In the genomic region with DNA sequence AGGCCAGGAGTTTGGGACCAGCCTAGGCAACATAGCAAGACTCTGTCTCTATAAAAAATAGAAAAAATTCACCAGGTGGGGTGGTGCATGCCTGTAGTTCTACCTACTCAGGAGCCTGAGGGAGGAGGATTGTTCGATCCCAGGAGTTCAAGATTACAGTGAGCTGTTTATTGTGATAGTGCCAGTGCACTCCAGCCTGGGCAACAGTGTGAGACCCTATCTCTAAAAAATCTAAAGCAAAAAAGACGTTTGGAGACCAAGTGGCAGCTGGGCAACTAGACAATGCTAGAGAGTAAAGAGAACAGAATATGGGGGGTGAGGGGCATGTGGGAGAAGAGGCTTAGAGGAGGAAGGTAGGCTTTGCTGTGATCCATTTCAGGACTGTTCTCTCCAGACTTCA, we compare ENCODE assay signal across 2 cellular contexts.
TF ChIP-seq lines count a peak whose summit lies in the region.

No MANE protein-coding gene starts in this region.

TF ChIP-seq in SK-N-SH, 30 proteins besides CTCF, POLR2A, EP300 and RAD21 (continued from another document):
- TF ChIP-seq, protein P1, sequence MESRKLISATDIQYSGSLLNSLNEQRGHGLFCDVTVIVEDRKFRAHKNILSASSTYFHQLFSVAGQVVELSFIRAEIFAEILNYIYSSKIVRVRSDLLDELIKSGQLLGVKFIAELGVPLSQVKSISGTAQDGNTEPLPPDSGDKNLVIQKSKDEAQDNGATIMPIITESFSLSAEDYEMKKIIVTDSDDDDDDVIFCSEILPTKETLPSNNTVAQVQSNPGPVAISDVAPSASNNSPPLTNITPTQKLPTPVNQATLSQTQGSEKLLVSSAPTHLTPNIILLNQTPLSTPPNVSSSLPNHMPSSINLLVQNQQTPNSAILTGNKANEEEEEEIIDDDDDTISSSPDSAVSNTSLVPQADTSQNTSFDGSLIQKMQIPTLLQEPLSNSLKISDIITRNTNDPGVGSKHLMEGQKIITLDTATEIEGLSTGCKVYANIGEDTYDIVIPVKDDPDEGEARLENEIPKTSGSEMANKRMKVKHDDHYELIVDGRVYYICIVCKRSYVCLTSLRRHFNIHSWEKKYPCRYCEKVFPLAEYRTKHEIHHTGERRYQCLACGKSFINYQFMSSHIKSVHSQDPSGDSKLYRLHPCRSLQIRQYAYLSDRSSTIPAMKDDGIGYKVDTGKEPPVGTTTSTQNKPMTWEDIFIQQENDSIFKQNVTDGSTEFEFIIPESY (IDR thresholded peaks at IDR 0.05; ENCODE audit: borderline replicate concordance, low read depth), result no peak
- TF ChIP-seq RXRA (IDR thresholded peaks at IDR 0.05; ENCODE audit: borderline replicate concordance, low read depth) (no peak), POLR2AphosphoS5 (IDR thresholded peaks at IDR 0.05; ENCODE audit: low read depth, low read length) (no peak), USF2 (IDR thresholded peaks at IDR 0.05; ENCODE audit: borderline replicate concordance, low read depth, low read length) (no peak), ELF1 (IDR thresholded peaks at IDR 0.05) (no peak), EZH2phosphoT487 (IDR thresholded peaks at IDR 0.05; ENCODE audit: borderline replicate concordance, low read depth) (no peak), NRF1 (IDR thresholded peaks at IDR 0.05; ENCODE audit: low read depth, low read length) (no peak), CHD2 (IDR thresholded peaks at IDR 0.05; ENCODE audit: low read length, partially characterized antibody) (no peak), YY1 (IDR thresholded peaks at IDR 0.05; ENCODE audit: low read depth) (no peak), TAF1 (IDR thresholded peaks at IDR 0.05; ENCODE audit: borderline replicate concordance, low read depth, low read length) (no peak)
- TF ChIP-seq, protein P2, sequence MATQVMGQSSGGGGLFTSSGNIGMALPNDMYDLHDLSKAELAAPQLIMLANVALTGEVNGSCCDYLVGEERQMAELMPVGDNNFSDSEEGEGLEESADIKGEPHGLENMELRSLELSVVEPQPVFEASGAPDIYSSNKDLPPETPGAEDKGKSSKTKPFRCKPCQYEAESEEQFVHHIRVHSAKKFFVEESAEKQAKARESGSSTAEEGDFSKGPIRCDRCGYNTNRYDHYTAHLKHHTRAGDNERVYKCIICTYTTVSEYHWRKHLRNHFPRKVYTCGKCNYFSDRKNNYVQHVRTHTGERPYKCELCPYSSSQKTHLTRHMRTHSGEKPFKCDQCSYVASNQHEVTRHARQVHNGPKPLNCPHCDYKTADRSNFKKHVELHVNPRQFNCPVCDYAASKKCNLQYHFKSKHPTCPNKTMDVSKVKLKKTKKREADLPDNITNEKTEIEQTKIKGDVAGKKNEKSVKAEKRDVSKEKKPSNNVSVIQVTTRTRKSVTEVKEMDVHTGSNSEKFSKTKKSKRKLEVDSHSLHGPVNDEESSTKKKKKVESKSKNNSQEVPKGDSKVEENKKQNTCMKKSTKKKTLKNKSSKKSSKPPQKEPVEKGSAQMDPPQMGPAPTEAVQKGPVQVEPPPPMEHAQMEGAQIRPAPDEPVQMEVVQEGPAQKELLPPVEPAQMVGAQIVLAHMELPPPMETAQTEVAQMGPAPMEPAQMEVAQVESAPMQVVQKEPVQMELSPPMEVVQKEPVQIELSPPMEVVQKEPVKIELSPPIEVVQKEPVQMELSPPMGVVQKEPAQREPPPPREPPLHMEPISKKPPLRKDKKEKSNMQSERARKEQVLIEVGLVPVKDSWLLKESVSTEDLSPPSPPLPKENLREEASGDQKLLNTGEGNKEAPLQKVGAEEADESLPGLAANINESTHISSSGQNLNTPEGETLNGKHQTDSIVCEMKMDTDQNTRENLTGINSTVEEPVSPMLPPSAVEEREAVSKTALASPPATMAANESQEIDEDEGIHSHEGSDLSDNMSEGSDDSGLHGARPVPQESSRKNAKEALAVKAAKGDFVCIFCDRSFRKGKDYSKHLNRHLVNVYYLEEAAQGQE (IDR thresholded peaks at IDR 0.05; ENCODE audit: low read depth, low read length), result no peak

TF ChIP-seq in SK-N-SH treated with all-trans-retinoic acid at 6 μM for 48 hours, 23 proteins besides CTCF, POLR2A, EP300 and RAD21 (continued from another document):
- TF ChIP-seq, protein P3, sequence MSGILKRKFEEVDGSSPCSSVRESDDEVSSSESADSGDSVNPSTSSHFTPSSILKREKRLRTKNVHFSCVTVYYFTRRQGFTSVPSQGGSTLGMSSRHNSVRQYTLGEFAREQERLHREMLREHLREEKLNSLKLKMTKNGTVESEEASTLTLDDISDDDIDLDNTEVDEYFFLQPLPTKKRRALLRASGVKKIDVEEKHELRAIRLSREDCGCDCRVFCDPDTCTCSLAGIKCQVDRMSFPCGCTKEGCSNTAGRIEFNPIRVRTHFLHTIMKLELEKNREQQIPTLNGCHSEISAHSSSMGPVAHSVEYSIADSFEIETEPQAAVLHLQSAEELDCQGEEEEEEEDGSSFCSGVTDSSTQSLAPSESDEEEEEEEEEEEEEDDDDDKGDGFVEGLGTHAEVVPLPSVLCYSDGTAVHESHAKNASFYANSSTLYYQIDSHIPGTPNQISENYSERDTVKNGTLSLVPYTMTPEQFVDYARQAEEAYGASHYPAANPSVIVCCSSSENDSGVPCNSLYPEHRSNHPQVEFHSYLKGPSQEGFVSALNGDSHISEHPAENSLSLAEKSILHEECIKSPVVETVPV (CRISPR knock-in tag; IDR thresholded peaks at IDR 0.05), result no peak
- TF ChIP-seq ZNF70 (CRISPR knock-in tag; IDR thresholded peaks at IDR 0.05), result no peak
- TF ChIP-seq, protein P4, sequence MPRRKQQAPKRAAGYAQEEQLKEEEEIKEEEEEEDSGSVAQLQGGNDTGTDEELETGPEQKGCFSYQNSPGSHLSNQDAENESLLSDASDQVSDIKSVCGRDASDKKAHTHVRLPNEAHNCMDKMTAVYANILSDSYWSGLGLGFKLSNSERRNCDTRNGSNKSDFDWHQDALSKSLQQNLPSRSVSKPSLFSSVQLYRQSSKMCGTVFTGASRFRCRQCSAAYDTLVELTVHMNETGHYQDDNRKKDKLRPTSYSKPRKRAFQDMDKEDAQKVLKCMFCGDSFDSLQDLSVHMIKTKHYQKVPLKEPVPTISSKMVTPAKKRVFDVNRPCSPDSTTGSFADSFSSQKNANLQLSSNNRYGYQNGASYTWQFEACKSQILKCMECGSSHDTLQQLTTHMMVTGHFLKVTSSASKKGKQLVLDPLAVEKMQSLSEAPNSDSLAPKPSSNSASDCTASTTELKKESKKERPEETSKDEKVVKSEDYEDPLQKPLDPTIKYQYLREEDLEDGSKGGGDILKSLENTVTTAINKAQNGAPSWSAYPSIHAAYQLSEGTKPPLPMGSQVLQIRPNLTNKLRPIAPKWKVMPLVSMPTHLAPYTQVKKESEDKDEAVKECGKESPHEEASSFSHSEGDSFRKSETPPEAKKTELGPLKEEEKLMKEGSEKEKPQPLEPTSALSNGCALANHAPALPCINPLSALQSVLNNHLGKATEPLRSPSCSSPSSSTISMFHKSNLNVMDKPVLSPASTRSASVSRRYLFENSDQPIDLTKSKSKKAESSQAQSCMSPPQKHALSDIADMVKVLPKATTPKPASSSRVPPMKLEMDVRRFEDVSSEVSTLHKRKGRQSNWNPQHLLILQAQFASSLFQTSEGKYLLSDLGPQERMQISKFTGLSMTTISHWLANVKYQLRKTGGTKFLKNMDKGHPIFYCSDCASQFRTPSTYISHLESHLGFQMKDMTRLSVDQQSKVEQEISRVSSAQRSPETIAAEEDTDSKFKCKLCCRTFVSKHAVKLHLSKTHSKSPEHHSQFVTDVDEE (CRISPR knock-in tag; IDR thresholded peaks at IDR 0.05), result no peak
- TF ChIP-seq, protein P5, sequence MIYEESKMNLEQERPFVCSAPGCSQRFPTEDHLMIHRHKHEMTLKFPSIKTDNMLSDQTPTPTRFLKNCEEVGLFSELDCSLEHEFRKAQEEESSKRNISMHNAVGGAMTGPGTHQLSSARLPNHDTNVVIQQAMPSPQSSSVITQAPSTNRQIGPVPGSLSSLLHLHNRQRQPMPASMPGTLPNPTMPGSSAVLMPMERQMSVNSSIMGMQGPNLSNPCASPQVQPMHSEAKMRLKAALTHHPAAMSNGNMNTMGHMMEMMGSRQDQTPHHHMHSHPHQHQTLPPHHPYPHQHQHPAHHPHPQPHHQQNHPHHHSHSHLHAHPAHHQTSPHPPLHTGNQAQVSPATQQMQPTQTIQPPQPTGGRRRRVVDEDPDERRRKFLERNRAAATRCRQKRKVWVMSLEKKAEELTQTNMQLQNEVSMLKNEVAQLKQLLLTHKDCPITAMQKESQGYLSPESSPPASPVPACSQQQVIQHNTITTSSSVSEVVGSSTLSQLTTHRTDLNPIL (CRISPR knock-in tag; IDR thresholded peaks at IDR 0.05; ENCODE audit: low read depth), result no peak
- TF ChIP-seq SNAI2 (CRISPR knock-in tag; IDR thresholded peaks at IDR 0.05), result no peak
- no peak for TF ChIP-seq CSDC2 (CRISPR knock-in tag; IDR thresholded peaks at IDR 0.05)
